ENCODE assay signal across 1 cellular context in genomic region chr3:150599611-150600297, GRCh38.
TF ChIP-seq lines count a peak whose summit lies in the region.

No MANE protein-coding gene starts in this region.

TF ChIP-seq in HepG2, 621 proteins besides CTCF, POLR2A, EP300 and RAD21:
- TF ChIP-seq RELA (CRISPR knock-in tag; IDR thresholded peaks at IDR 0.05) (no peak), CEBPZ (IDR thresholded peaks at IDR 0.05; ENCODE audit: low read length) (no peak), FOXP4 (CRISPR knock-in tag; IDR thresholded peaks at IDR 0.05) (no peak), ZC3H13 (CRISPR knock-in tag; IDR thresholded peaks at IDR 0.05) (no peak), RFX1 (IDR thresholded peaks at IDR 0.05) (no peak), HOXD1 (CRISPR knock-in tag; IDR thresholded peaks at IDR 0.05) (no peak), SMC3 (IDR thresholded peaks at IDR 0.05; ENCODE audit: low read length) (no peak), ZNF7 (CRISPR knock-in tag; IDR thresholded peaks at IDR 0.05) (no peak), ZNF496 (CRISPR knock-in tag; IDR thresholded peaks at IDR 0.05; ENCODE audit: insufficient replicate concordance) (no peak), ZNF234 (CRISPR knock-in tag; conservative IDR thresholded peaks at IDR 0.05) (no peak), ZNF484 (CRISPR knock-in tag; IDR thresholded peaks at IDR 0.05; ENCODE audit: borderline replicate concordance, low read depth) (no peak), FOXA1 (IDR thresholded peaks at IDR 0.05) (no peak), FOXA1 (CRISPR knock-in tag; IDR thresholded peaks at IDR 0.05) (no peak), E2F2 (CRISPR knock-in tag; IDR thresholded peaks at IDR 0.05; ENCODE audit: borderline replicate concordance) (no peak), TP53 (CRISPR knock-in tag; conservative IDR thresholded peaks at IDR 0.05) (no peak)
